Comparison of ENCODE assay signal across 8 cellular contexts in the genomic region with DNA sequence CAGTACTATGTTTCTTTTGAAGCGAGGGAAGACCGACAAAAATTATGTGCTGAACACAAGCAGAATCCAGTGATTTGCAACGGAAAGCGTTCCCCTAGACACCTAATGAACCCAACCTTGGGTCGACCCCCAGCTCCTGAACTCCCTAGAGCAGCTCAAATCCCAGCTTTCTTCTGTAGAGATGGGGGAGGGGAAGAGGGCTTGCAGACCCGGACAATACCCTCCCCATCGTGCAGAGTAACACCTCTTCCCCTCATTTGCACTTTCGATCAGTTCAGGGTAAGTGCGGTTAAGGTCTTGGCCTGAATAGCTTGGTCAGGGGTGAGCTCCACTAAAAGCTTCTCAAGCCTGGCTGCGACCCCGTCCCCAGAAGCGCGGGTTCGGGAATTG. TPM values are rescaled to one million over a fixed set of nuclear protein-coding genes. Genes with fewer than 3 reads are reported as not detected.
DNase-seq lines count a peak whose midpoint lies in the region; ATAC-seq and TF ChIP-seq lines count a peak whose summit lies in the region.

No MANE protein-coding gene starts in this region.

- no peak for DNase-seq in activated naive CD4-positive, alpha-beta T cell treated with anti-CD3 and anti-CD28 coated beads for 36 hours
- DNase-seq in activated naive CD4-positive, alpha-beta T cell treated with anti-CD3 and anti-CD28 coated beads, Interleukin-2, amount 50 U/mL, for 16 hours, result no peak
- DNase-seq in HK-2 (ENCODE audit: unreplicated experiment) (peak; percentile 2), MCF 10A (ENCODE audit: unreplicated experiment) (no peak), lower leg skin (ENCODE audit: low spot score in 2 of 2) (no peak), transverse colon (no peak), cortex of kidney (lab: John Stamatoyannopoulos, UW) (no peak)

- H3K27me3 ChIP-seq in transverse colon, result peaks cover 16% of the 10 kb centered on the region

- H3K4me1 Mint-ChIP-seq in activated naive CD4-positive, alpha-beta T cell treated with anti-CD3 and anti-CD28 coated beads for 36 hours (ENCODE audit: low read depth), result peaks cover 11% of the 10 kb centered on the region
- H3K4me1 Mint-ChIP-seq in MCF 10A (ENCODE audit: insufficient read depth, unreplicated experiment), result peaks cover 13% of the 10 kb centered on the region

- peak overlapping the region; percentile 99 for H3K4me3 Mint-ChIP-seq in activated naive CD4-positive, alpha-beta T cell treated with anti-CD3 and anti-CD28 coated beads for 36 hours
- H3K4me3 Mint-ChIP-seq in MCF 10A (ENCODE audit: unreplicated experiment), result peak overlapping the region; percentile 94

- no peaks in the 10 kb centered on the region for H3K36me3 Mint-ChIP-seq in activated naive CD4-positive, alpha-beta T cell treated with anti-CD3 and anti-CD28 coated beads for 36 hours (ENCODE audit: low read depth)
- H3K36me3 Mint-ChIP-seq in MCF 10A (ENCODE audit: insufficient read depth, unreplicated experiment), result no peaks in the 10 kb centered on the region

- BruUV-seq in MCF 10A (replicated peaks; lab: Mats Ljungman, UMichigan), result TSS peak; percentile 44

- CTCF ChIA-PET in activated naive CD4-positive, alpha-beta T cell treated with anti-CD3 and anti-CD28 coated beads for 36 hours (lab: Charles Lee), result interaction anchor here (0.6 to 2.1 kb wide), 5 partner anchors 8 to 1161 kb away, joined by 3 to 15 read pairs (median 4); a partner anchor contains a TSS
- CTCF ChIA-PET in MCF 10A (lab: Yijun Ruan, JAX), result interaction anchor here (0.5 to 3.3 kb wide), 16 partner anchors 8 to 1101 kb away, joined by 3 to 24 read pairs (median 5); no protein-coding TSS in a partner anchor

- TF ChIP-seq CTCF in MCF 10A (IDR thresholded peaks at IDR 0.05; ENCODE audit: unreplicated experiment) (no peak), lower leg skin (IDR thresholded peaks at IDR 0.05) (no peak), transverse colon (IDR thresholded peaks at IDR 0.05) (no peak)

- intact Hi-C loops in activated naive CD4-positive, alpha-beta T cell treated with anti-CD3 and anti-CD28 coated beads for 36 hours (cut with micrococcal nuclease), result loop anchor here (1.0 to 5.0 kb wide), 5 partner anchors 368 to 1415 kb away; a partner anchor contains a TSS
- intact Hi-C loops in MCF 10A (cut with micrococcal nuclease), result loop anchor here (5.0 kb wide), 2 partner anchors 900 to 1095 kb away; no protein-coding TSS in a partner anchor
- intact Hi-C loops in lower leg skin (cut with DNase I; ENCODE audit: low total_unique reads), result no loop called here
- intact Hi-C loops in transverse colon (cut with DNase I; ENCODE audit: low total_unique reads), result no loop called here

- no peak for ATAC-seq in HG02610 (IDR thresholded peaks at IDR 0.05; ENCODE audit: unreplicated experiment)

- no peak for TF ChIP-seq EP300 in transverse colon (IDR thresholded peaks at IDR 0.05; ENCODE audit: low read depth)

- no peaks in the 10 kb centered on the region for H3K9me3 ChIP-seq in transverse colon

- TF ChIP-seq POLR2A in lower leg skin (IDR thresholded peaks at IDR 0.05) (no peak), transverse colon (IDR thresholded peaks at IDR 0.05) (no peak)

- in situ Hi-C loops in transverse colon (cut with MboI; ENCODE audit: low pct_ligation_motif_present in 1 of 4, low pct_unique_long_range_greater_than_20kb in 1 of 4, low sequenced_read_pairs in 3 of 4), result loop anchor here in 2 of 4 donors (10.0 to 25.0 kb wide), 2 partner anchors 340 to 342 kb away; no protein-coding TSS in a partner anchor

- no peaks in the 10 kb centered on the region for H3K9me3 Mint-ChIP-seq in activated naive CD4-positive, alpha-beta T cell treated with anti-CD3 and anti-CD28 coated beads for 36 hours
- H3K9me3 Mint-ChIP-seq in MCF 10A (ENCODE audit: unreplicated experiment), result no peaks in the 10 kb centered on the region

- H3K27ac Mint-ChIP-seq in activated naive CD4-positive, alpha-beta T cell treated with anti-CD3 and anti-CD28 coated beads for 36 hours, result peak overlapping the region; percentile 93
- peak overlapping the region; percentile 72 for H3K27ac Mint-ChIP-seq in MCF 10A (ENCODE audit: low read depth, unreplicated experiment)

- peaks cover 0 to 16% (median 9%) of the 10 kb centered on the region in 4 donors for H3K4me1 ChIP-seq in transverse colon

- H3K27me3 Mint-ChIP-seq in activated naive CD4-positive, alpha-beta T cell treated with anti-CD3 and anti-CD28 coated beads for 36 hours (ENCODE audit: low read depth), result peaks cover 3% of the 10 kb centered on the region
- H3K27me3 Mint-ChIP-seq in MCF 10A (ENCODE audit: insufficient read depth, unreplicated experiment), result peaks cover 13% of the 10 kb centered on the region

- 1 to 3% methylated on average over 14 of the region's 14 CpGs for WGBS in lower leg skin, 2 donors
- WGBS in transverse colon (ENCODE audit: low coverage in 1 of 2), 2 donors, result 3 to 4% methylated on average over 4 to 14 of the region's 14 CpGs

- H3K4me3 ChIP-seq in lower leg skin (ENCODE audit: low read depth, poor library complexity, severe bottlenecking), result peak overlapping the region; percentile 69
- H3K4me3 ChIP-seq in transverse colon, result peak overlapping the region; percentile 60 to 78 (median 70)

- H3K27ac ChIP-seq in transverse colon, result peak overlapping the region; percentile 78 to 92 (median 87)

- POLR2A ChIA-PET in MCF 10A (lab: Yijun Ruan, JAX), result interaction anchor here (0.6 to 1.2 kb wide), 3 partner anchors 28 to 358 kb away, joined by 3 read pairs; no protein-coding TSS in a partner anchor

- no peaks in the 10 kb centered on the region for H3K36me3 ChIP-seq in transverse colon

RNA-seq across cellular contexts. Expression of a gene that starts 0.4 kb away (rescaled TPM):
- 1 to 10 TPM; 4.4 to 5.0 TPM for total RNA-seq in activated naive CD4-positive, alpha-beta T cell treated with anti-CD3 and anti-CD28 coated beads for 36 hours
- total RNA-seq in MCF 10A (2022) (2.4 and 2.9 TPM in 2 replicates), lower leg skin (1 to 10 TPM; 3.6 to 7.1 (median 5.2) TPM), transverse colon (10 to 100 TPM in 2 of 4 donors, 1 to 10 TPM in 2; 8.2 to 45.0 (median 9.7) TPM)

Comparison
In these comparisons a context has a peak if more than half of its experiments do, and no peak if none do; other contexts are left out.
1. intact Hi-C loops: an anchor here in activated naive CD4-positive, alpha-beta T cell treated with anti-CD3 and anti-CD28 coated beads for 36 hours (1.0 to 5.0 kb wide) and MCF 10A (5.0 kb wide); none called in lower leg skin and transverse colon.